ENCODE assay signal across 13 cellular contexts in genomic region chr1:209657140-209657879, GRCh38. TPM values are rescaled to one million over a fixed set of nuclear protein-coding genes. Genes with fewer than 3 reads are reported as not detected.
DNase-seq lines count a peak whose midpoint lies in the region; ATAC-seq, FAIRE-seq and TF ChIP-seq lines count a peak whose summit lies in the region.
"Had no signal": no experiment of that assay in that cellular context is flagged by ENCODE, and none has a peak within 500 bp of the region (broad histone marks: within the 10 kb centered on the region; RNA-seq: fewer than 3 reads in every experiment).

No MANE protein-coding gene starts in this region.

- H3K9me3 ChIP-seq in Caco-2 (no peaks in the 10 kb centered on the region), keratinocyte (ENCODE audit: control insufficient read depth, low read depth, low read length) (no peaks in the 10 kb centered on the region), ascending aorta (no peaks in the 10 kb centered on the region), Peyer's patch (no peaks in the 10 kb centered on the region)
- H3K9me3 ChIP-seq: tibial nerve had no signal

- H3K4me3 Mint-ChIP-seq in Caco-2 (ENCODE audit: unreplicated experiment): no peak overlapping the region
- no peak overlapping the region for H3K4me3 Mint-ChIP-seq in nephron progenitor cell
- H3K4me3 Mint-ChIP-seq: naive thymus-derived CD8-positive, alpha-beta T cell had no signal

- H3K36me3 ChIP-seq in Caco-2 (ENCODE audit: control insufficient read depth, insufficient read depth, low read length) (no peaks in the 10 kb centered on the region), keratinocyte (ENCODE audit: control insufficient read depth in 2 of 2, extremely low read depth in 1 of 2, insufficient read depth in 2 of 2, low read length in 2 of 2) (no peaks in the 10 kb centered on the region), ascending aorta (no peaks in the 10 kb centered on the region), Peyer's patch (no peaks in the 10 kb centered on the region)
- H3K36me3 ChIP-seq: tibial nerve had no signal

- H3K27me3 Mint-ChIP-seq in Caco-2 (ENCODE audit: insufficient read depth, unreplicated experiment): no peaks in the 10 kb centered on the region
- peaks cover 6% of the 10 kb centered on the region for H3K27me3 Mint-ChIP-seq in nephron progenitor cell (ENCODE audit: low read depth, poor library complexity)

- H3K4me1 Mint-ChIP-seq in Caco-2 (ENCODE audit: low read depth, unreplicated experiment) (peaks cover 63% of the 10 kb centered on the region), nephron progenitor cell (peaks cover 64% of the 10 kb centered on the region)

- dilution Hi-C loops in keratinocyte (cut with MboI; ENCODE audit: extremely low pct_ligation_motif_present, low sequenced_read_pairs): no loop called here

- POLR2A ChIA-PET in Caco-2 (lab: Charles Lee): no interaction called here

- intact Hi-C loops in Caco-2 (cut with micrococcal nuclease; ENCODE audit: unreplicated experiment): loop anchor here (10.0 kb wide), 2 partner anchors 233 to 263 kb away; no protein-coding TSS in a partner anchor
- intact Hi-C loops in ascending aorta (cut with DNase I): no loop called here

- CTCF ChIA-PET in Caco-2 (lab: Charles Lee): no interaction called here

- H3K4me2 ChIP-seq in keratinocyte (ENCODE audit: control insufficient read depth, extremely low read depth, insufficient read depth, low read depth, low read length): peak overlapping the region; percentile 99

- DNase-seq in Caco-2 (no peak), H54 (ENCODE audit: insufficient read length, low spot score) (peak; percentile 81), RPMI7951 (ENCODE audit: low read depth) (peak; percentile 64), keratinocyte (ENCODE audit: low read depth, low spot score) (peak; percentile 100), ascending aorta (ENCODE audit: low spot score in 2 of 2) (no peak), Peyer's patch (no peak), nephron progenitor cell (no peak)
- DNase-seq: activated gamma-delta T cell treated with Interleukin-2 at 50 U/mL for 16 hours; naive thymus-derived CD8-positive, alpha-beta T cell; stimulated activated CD4-positive, alpha-beta T cell treated with anti-CD3 and anti-CD28 coated beads, Interleukin-4, amount 100 ng/mL, for 24 hours had no signal

- peak overlapping the region; percentile 80 for H3K27ac Mint-ChIP-seq in Caco-2 (ENCODE audit: unreplicated experiment)
- no peak overlapping the region for H3K27ac Mint-ChIP-seq in nephron progenitor cell

- H3K4me3 ChIP-seq in Caco-2 (ENCODE audit: low read depth, low read length) (no peak overlapping the region), keratinocyte (ENCODE audit: control insufficient read depth in 2 of 3, extremely low read depth in 1 of 3, insufficient read depth in 2 of 3, low read depth in 1 of 3, low read length in 3 of 3) (peak overlapping the region in 2 of 3 experiments; percentile 29 to 43), ascending aorta (no peak overlapping the region), Peyer's patch (no peak overlapping the region)
- H3K4me3 ChIP-seq: tibial nerve had no signal

- no TSS peak for BruUV-seq in Caco-2 (replicated peaks; lab: Mats Ljungman, UMichigan)

- peak overlapping the region; percentile 99 for H3K9ac ChIP-seq in keratinocyte (ENCODE audit: control insufficient read depth, extremely low read depth, insufficient read depth, low read length)

- no peak overlapping the region for H2AFZ ChIP-seq in keratinocyte (ENCODE audit: control insufficient read depth, low read length)

- no peak for TF ChIP-seq CTCF in Caco-2 (IDR thresholded peaks at IDR 0.05; ENCODE audit: insufficient read depth in 1 of 2, low read depth in 1 of 2, low read length in 1 of 2, severe bottlenecking in 1 of 2, unreplicated experiment in 1 of 2)
- no peak for TF ChIP-seq CTCF in keratinocyte (optimal IDR thresholded peaks at IDR 0.05 in 1 of 3, IDR thresholded peaks at IDR 0.05 in 1 of 3, conservative IDR thresholded peaks at IDR 0.05 in 1 of 3; ENCODE audit: extremely low read depth in 1 of 3, insufficient read depth in 2 of 3, low read length in 3 of 3)
- no peak for TF ChIP-seq CTCF in ascending aorta (IDR thresholded peaks at IDR 0.05)
- TF ChIP-seq CTCF in Peyer's patch (IDR thresholded peaks at IDR 0.05): no peak
- no peak for TF ChIP-seq CTCF in nephron progenitor cell (IDR thresholded peaks at IDR 0.05)

- ATAC-seq in GM19455 (IDR thresholded peaks at IDR 0.05; ENCODE audit: unreplicated experiment): no peak
- ATAC-seq: naive thymus-derived CD8-positive, alpha-beta T cell had no signal

- FAIRE-seq in H54 (lab: Jason Lieb, UNC) (peak; percentile 58), keratinocyte (lab: Jason Lieb, UNC) (peak; percentile 100)

- no peak for TF ChIP-seq POLR2A in H54 (IDR thresholded peaks at IDR 0.05; ENCODE audit: low read depth, low read length)
- TF ChIP-seq POLR2A in Peyer's patch (IDR thresholded peaks at IDR 0.05): no peak

- H3K9me3 Mint-ChIP-seq in Caco-2 (ENCODE audit: unreplicated experiment): no peaks in the 10 kb centered on the region
- no peaks in the 10 kb centered on the region for H3K9me3 Mint-ChIP-seq in nephron progenitor cell
- H3K9me3 Mint-ChIP-seq: naive thymus-derived CD8-positive, alpha-beta T cell had no signal

- no peaks in the 10 kb centered on the region for H4K20me1 ChIP-seq in keratinocyte (ENCODE audit: control insufficient read depth, extremely low read depth, insufficient read depth, low read length)

- H3K27ac ChIP-seq in keratinocyte (ENCODE audit: control insufficient read depth, insufficient read depth, low read length): peak overlapping the region; percentile 100
- no peak overlapping the region for H3K27ac ChIP-seq in ascending aorta
- peak overlapping the region in 2 of 4 donors; percentile 50 to 93 for H3K27ac ChIP-seq in Peyer's patch
- H3K27ac ChIP-seq: tibial nerve had no signal

- peaks cover 7% of the 10 kb centered on the region for H3K36me3 Mint-ChIP-seq in Caco-2 (ENCODE audit: insufficient read depth, unreplicated experiment)
- H3K36me3 Mint-ChIP-seq in nephron progenitor cell (ENCODE audit: low read depth): no peaks in the 10 kb centered on the region
- H3K36me3 Mint-ChIP-seq: naive thymus-derived CD8-positive, alpha-beta T cell had no signal

- no peaks in the 10 kb centered on the region for H3K9me1 ChIP-seq in keratinocyte (ENCODE audit: control insufficient read depth, extremely low read depth, insufficient read depth, low read length)

- H3K4me1 ChIP-seq in Caco-2 (peaks cover 76% of the 10 kb centered on the region), keratinocyte (ENCODE audit: control insufficient read depth, extremely low read depth, insufficient read depth, low read length) (peaks cover 68% of the 10 kb centered on the region), ascending aorta (peaks cover 0 to 9% of the 10 kb centered on the region in 2 donors), Peyer's patch (peaks cover 0 to 56% (median 0%) of the 10 kb centered on the region in 4 donors)

- H3K79me2 ChIP-seq in keratinocyte (ENCODE audit: control insufficient read depth, insufficient read depth, low read length): peaks cover 15% of the 10 kb centered on the region

- H3K27me3 ChIP-seq in Caco-2 (replicated peaks; ENCODE audit: control insufficient read depth, insufficient read depth, low read length) (no peaks in the 10 kb centered on the region), keratinocyte (ENCODE audit: control insufficient read depth, extremely low read depth, insufficient read depth, low read length) (no peaks in the 10 kb centered on the region), ascending aorta (no peaks in the 10 kb centered on the region), Peyer's patch (no peaks in the 10 kb centered on the region)
- H3K27me3 ChIP-seq: tibial nerve had no signal

RNA-seq across cellular contexts. Expression of gene LAMB3, which starts 5.1 kb away (rescaled TPM):
- total RNA-seq in Caco-2 (2022) (112 and 125 TPM in 2 replicates), ascending aorta (0.75 TPM), Peyer's patch (100 to 1,000 TPM in 3 of 4 donors, 1 to 10 TPM in 1; 9.1 to 109 (median 104) TPM)
- total RNA-seq in RPMI7951 (2014; rRNA removed; shearing (Covaris generic)): 20.2 and 22.5 TPM in 2 replicates
- 659 to 1,206 TPM (median 953 TPM) in 3 replicates for polyA plus RNA-seq in keratinocyte
- 649 TPM for polyA plus RNA-seq in keratinocyte (2011; ENCODE audit: low read depth)
- 240 and 422 TPM in 2 replicates for polyA plus RNA-seq in keratinocyte (2011; cell fraction: cytosol; rRNA removed)
- 2,965 and 3,376 TPM in 2 replicates for polyA plus RNA-seq in keratinocyte (2011; cell fraction: nucleus; rRNA removed)
- 638 and 1,913 TPM in 2 replicates for polyA plus RNA-seq in keratinocyte (2012; ENCODE audit: low replicate concordance)
- 1,171 to 2,790 TPM (median 1,215 TPM) in 3 replicates for polyA minus RNA-seq in keratinocyte
- 1,139 TPM for polyA minus RNA-seq in keratinocyte (2011; cell fraction: cytosol; rRNA and poly(A)+ RNA removed)
- polyA minus RNA-seq in keratinocyte (2011; cell fraction: nucleus; rRNA and poly(A)+ RNA removed): 3,983 and 4,160 TPM in 2 replicates

RNA-seq across cellular contexts. Expression of gene G0S2, which starts 17.9 kb away (rescaled TPM):
- total RNA-seq in Caco-2 (2022): 40.4 and 45.7 TPM in 2 replicates
- 20.9 and 31.5 TPM in 2 replicates for total RNA-seq in RPMI7951 (2014; rRNA removed; shearing (Covaris generic))
- 31.1 to 60.5 TPM (median 46.2 TPM) in 3 replicates for polyA plus RNA-seq in keratinocyte
- polyA plus RNA-seq in keratinocyte (2011; ENCODE audit: low read depth): 2.0 TPM
- 45.2 and 67.2 TPM in 2 replicates for polyA plus RNA-seq in keratinocyte (2011; cell fraction: cytosol; rRNA removed)
- 31.3 and 33.3 TPM in 2 replicates for polyA plus RNA-seq in keratinocyte (2011; cell fraction: nucleus; rRNA removed)
- 3.9 and 107 TPM in 2 replicates for polyA plus RNA-seq in keratinocyte (2012; ENCODE audit: low replicate concordance)
- polyA minus RNA-seq in keratinocyte: 10.4 to 24.7 TPM (median 10.7 TPM) in 3 replicates
- 65.2 TPM for polyA minus RNA-seq in keratinocyte (2011; cell fraction: cytosol; rRNA and poly(A)+ RNA removed)
- 10.7 and 14.3 TPM in 2 replicates for polyA minus RNA-seq in keratinocyte (2011; cell fraction: nucleus; rRNA and poly(A)+ RNA removed)
- 15.1 TPM for total RNA-seq in ascending aorta
- 10 to 100 TPM in 3 of 4 donors, 1 to 10 TPM in 1; 2.3 to 70.4 (median 14.1) TPM for total RNA-seq in Peyer's patch
- total RNA-seq: naive thymus-derived CD8-positive, alpha-beta T cell had no signal
- polyA plus RNA-seq: naive thymus-derived CD8-positive, alpha-beta T cell had no signal

RNA-seq across cellular contexts. Expression of gene HSD11B1, which starts 47.3 kb away (rescaled TPM):
- total RNA-seq in Caco-2 (2022): not detected in 2 replicates
- total RNA-seq in RPMI7951 (2014; rRNA removed; shearing (Covaris generic)): 0.20 and 0.72 TPM in 2 replicates
- 2.7 to 7.4 TPM (median 3.4 TPM) in 3 replicates for polyA plus RNA-seq in keratinocyte
- polyA plus RNA-seq in keratinocyte (2011; ENCODE audit: low read depth): 1.0 TPM
- 1.3 and 1.9 TPM in 2 replicates for polyA plus RNA-seq in keratinocyte (2011; cell fraction: cytosol; rRNA removed)
- polyA plus RNA-seq in keratinocyte (2011; cell fraction: nucleus; rRNA removed): 3.9 and 4.0 TPM in 2 replicates
- 1.4 and 5.4 TPM in 2 replicates for polyA plus RNA-seq in keratinocyte (2012; ENCODE audit: low replicate concordance)
- polyA minus RNA-seq in keratinocyte: 0.22 to 1.7 TPM in 2 of 3 replicates, not detected in the other
- not detected for polyA minus RNA-seq in keratinocyte (2011; cell fraction: cytosol; rRNA and poly(A)+ RNA removed)
- polyA minus RNA-seq in keratinocyte (2011; cell fraction: nucleus; rRNA and poly(A)+ RNA removed): 0.84 and 3.9 TPM in 2 replicates
- total RNA-seq in ascending aorta: 0.32 TPM
- 1 to 10 TPM in 3 of 4 donors, not detected in 1; 4.2 to 8.6 (median 5.8) TPM for total RNA-seq in Peyer's patch
- total RNA-seq: naive thymus-derived CD8-positive, alpha-beta T cell; NCI-H460 had no signal

Comparison
In these comparisons a context has a peak if more than half of its experiments do, and no peak if none do; other contexts are left out.
1. DNase-seq: peak in H54 (single experiment), RPMI7951 (single experiment) and keratinocyte (single experiment); none in Caco-2 (0 of 2), ascending aorta (0 of 2), Peyer's patch (0 of 3) and nephron progenitor cell (single experiment).
2. H3K4me3 ChIP-seq: peak in keratinocyte (2 of 3); none in Caco-2 (single experiment), ascending aorta (0 of 2) and Peyer's patch (0 of 4).